In the genomic region with DNA sequence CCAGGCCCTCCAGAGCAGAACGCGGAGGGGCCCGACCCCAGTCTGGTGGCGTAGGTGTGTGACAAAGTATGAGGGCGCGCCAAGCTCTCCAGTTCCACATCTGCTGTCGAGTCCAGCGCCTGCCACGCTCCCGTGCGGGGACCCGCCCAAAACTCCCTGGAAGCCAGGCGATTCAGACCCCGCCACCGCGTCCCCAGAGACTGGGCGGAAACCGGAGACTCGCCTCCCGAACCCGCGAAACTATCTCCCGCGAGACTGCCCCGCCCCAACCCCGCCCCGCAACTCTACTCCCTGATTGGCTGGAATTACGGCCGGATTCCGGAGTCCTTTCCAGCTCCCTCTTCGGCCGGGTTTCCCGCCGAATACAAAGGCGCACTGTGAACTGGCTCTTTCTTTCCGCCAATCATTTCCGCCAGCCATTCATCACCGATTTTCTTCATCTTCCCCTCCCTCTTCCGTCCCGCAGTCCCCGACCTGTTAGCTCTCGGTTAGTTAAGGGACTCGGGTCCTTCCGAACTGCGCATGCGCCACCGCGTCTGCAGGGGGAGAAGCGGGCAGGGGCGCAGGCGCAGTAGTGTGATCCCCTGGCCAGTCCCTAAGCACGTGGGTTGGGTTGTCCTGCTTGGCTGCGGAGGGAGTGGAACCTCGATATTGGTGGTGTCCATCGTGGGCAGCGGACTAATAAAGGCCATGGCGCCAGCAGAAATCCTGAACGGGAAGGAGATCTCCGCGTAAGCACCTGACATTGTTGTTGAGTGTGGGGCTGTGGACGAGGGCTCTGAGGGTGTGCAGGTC, we compare ENCODE assay signal across 8 cellular contexts. TPM values are rescaled to one million over a fixed set of nuclear protein-coding genes. Genes with fewer than 3 reads are reported as not detected.
DNase-seq lines count a peak whose midpoint lies in the region; ATAC-seq and TF ChIP-seq lines count a peak whose summit lies in the region.

A gene (plus strand): TSS at position 616 of the 795 bp plus-strand sequence. CDS start 75 bp downstream, at position 691.

- H3K9me3 ChIP-seq in suprapubic skin: no peaks in the 10 kb centered on the region

- H3K36me3 Mint-ChIP-seq in activated naive CD4-positive, alpha-beta T cell treated with anti-CD3 and anti-CD28 coated beads, Interleukin-2, amount 50 U/mL, for 24 hours: peaks cover 6% of the 10 kb centered on the region

- DNase-seq in GM06990 (ENCODE audit: extremely low read depth, insufficient read length) (peak; percentile 97), NCI-H1092 (lab: John Stamatoyannopoulos, UW) (peak; percentile 100), globus pallidus (ENCODE audit: low spot score) (peak; percentile 99), nucleus accumbens (lab: John Stamatoyannopoulos, UW) (peak; percentile 83 to 99 (median 97)), suprapubic skin (ENCODE audit: low spot score in 2 of 2) (peak; percentile 99)

- H3K27me3 Mint-ChIP-seq in activated naive CD4-positive, alpha-beta T cell treated with anti-CD3 and anti-CD28 coated beads, Interleukin-2, amount 50 U/mL, for 24 hours: no peaks in the 10 kb centered on the region

- H3K27me3 ChIP-seq in GM06990 (replicated peaks; ENCODE audit: control insufficient read depth, insufficient read depth, low read length) (no peaks in the 10 kb centered on the region), suprapubic skin (no peaks in the 10 kb centered on the region)

- TF ChIP-seq POLR2A in suprapubic skin (IDR thresholded peaks at IDR 0.05): peak in 1 of 2 donors; percentile 22

- H3K9me3 Mint-ChIP-seq in activated naive CD4-positive, alpha-beta T cell treated with anti-CD3 and anti-CD28 coated beads, Interleukin-2, amount 50 U/mL, for 24 hours: no peaks in the 10 kb centered on the region

- TF ChIP-seq EP300 in suprapubic skin (IDR thresholded peaks at IDR 0.05): no peak

- under 1% methylated on average over 50 of the region's 61 CpGs for WGBS in suprapubic skin

- H3K27ac ChIP-seq in suprapubic skin: peak within 1 kb of the TSS; percentile 80

- H3K4me3 ChIP-seq in GM06990 (replicated peaks; ENCODE audit: low read depth, low read length) (peak within 1 kb of the TSS; percentile 95), suprapubic skin (peak within 1 kb of the TSS; percentile 62)

- peaks cover 26% of the 10 kb centered on the region for H3K4me1 Mint-ChIP-seq in activated naive CD4-positive, alpha-beta T cell treated with anti-CD3 and anti-CD28 coated beads, Interleukin-2, amount 50 U/mL, for 24 hours

- ATAC-seq in HG02588 (IDR thresholded peaks at IDR 0.05; ENCODE audit: unreplicated experiment) (peak; percentile 74), SK-N-SH treated with all-trans-retinoic acid at 6 μM for 48 hours (peak; percentile 88)

- TF ChIP-seq CTCF in GM06990 (IDR thresholded peaks at IDR 0.05; ENCODE audit: insufficient read depth, low read length, poor library complexity, severe bottlenecking): no peak
- no peak for TF ChIP-seq CTCF in suprapubic skin (IDR thresholded peaks at IDR 0.05)

- peak within 1 kb of the TSS; percentile 98 for H3K4me3 Mint-ChIP-seq in activated naive CD4-positive, alpha-beta T cell treated with anti-CD3 and anti-CD28 coated beads, Interleukin-2, amount 50 U/mL, for 24 hours

- H3K36me3 ChIP-seq in GM06990 (ENCODE audit: control insufficient read depth, insufficient read depth, low read length) (no peaks in the 10 kb centered on the region), suprapubic skin (no peaks in the 10 kb centered on the region)

- peaks cover 25% of the 10 kb centered on the region for H3K4me1 ChIP-seq in suprapubic skin

- peak within 1 kb of the TSS; percentile 91 for H3K27ac Mint-ChIP-seq in activated naive CD4-positive, alpha-beta T cell treated with anti-CD3 and anti-CD28 coated beads, Interleukin-2, amount 50 U/mL, for 24 hours

TF ChIP-seq in SK-N-SH treated with all-trans-retinoic acid at 6 μM for 48 hours, 23 proteins besides CTCF, POLR2A, EP300 and RAD21:
- TF ChIP-seq CSDC2 (CRISPR knock-in tag; IDR thresholded peaks at IDR 0.05) (0 out of 2 replicates have a peak, but pooled peaks have one; percentile 48), ZNF70 (CRISPR knock-in tag; IDR thresholded peaks at IDR 0.05) (no peak)

RNA-seq across cellular contexts. Expression of the gene that starts here (rescaled TPM):
- total RNA-seq in suprapubic skin: 10 to 100 TPM; 21.5 to 42.0 (median 33.0) TPM

Comparison
In these comparisons a context has a peak if more than half of its experiments do, and no peak if none do; other contexts are left out.
1. Peak in every context shown above with its lines: DNase-seq, ATAC-seq, H3K4me3 ChIP-seq and H3K27ac ChIP-seq.